ENCODE assay signal across 21 cellular contexts in the genomic region with DNA sequence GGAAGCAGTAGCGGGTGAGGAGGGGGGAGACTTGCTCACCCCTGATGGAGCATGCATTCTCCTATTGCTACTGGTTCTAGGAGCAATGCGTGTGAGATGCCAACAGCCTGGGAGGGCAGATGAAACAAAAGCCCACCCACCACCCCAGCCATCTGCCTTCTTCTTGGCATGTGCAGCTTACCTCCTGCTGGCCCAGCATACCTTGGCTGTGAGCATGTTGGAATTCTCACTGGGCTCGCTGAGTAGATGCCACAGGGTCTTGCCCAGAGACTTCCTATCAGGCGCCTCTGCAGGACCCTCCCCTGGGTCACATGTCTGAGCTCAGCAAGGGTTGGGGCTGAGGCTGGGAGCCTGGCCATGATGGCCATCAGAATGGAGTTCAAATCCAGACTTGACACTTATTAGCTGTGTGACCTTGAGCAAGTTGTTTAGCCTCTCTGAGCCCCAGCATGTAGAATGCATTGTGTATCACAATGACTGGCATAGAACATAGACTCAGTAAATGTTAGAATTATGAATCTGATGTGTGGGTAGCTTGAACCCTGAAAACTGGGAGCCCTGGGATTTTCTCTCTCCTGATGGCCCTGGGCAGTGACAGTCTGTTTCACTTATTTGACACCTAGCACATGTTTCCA. TPM values are rescaled to one million over a fixed set of nuclear protein-coding genes. Genes with fewer than 3 reads are reported as not detected.
DNase-seq lines count a peak whose midpoint lies in the region; ATAC-seq, FAIRE-seq and TF ChIP-seq lines count a peak whose summit lies in the region.
"Had no signal": no experiment of that assay in that cellular context is flagged by ENCODE, and none has a peak within 500 bp of the region (broad histone marks: within the 10 kb centered on the region; RNA-seq: fewer than 3 reads in every experiment).

No MANE protein-coding gene starts in this region.

- H3K4me1 ChIP-seq in BLaER1 (peaks cover 22% of the 10 kb centered on the region), mesendoderm (ENCODE audit: control insufficient read depth, low read depth, low read length) (no peaks in the 10 kb centered on the region), prostate gland (replicated peaks) (no peaks in the 10 kb centered on the region)
- H3K4me1 ChIP-seq: Peyer's patch had no signal

- H3K9me3 ChIP-seq in BLaER1 = no peaks in the 10 kb centered on the region
- H3K9me3 ChIP-seq in prostate gland = no peaks in the 10 kb centered on the region
- H3K9me3 ChIP-seq: left lung, Peyer's patch had no signal

- peak overlapping the region; percentile 59 for H3K27ac Mint-ChIP-seq in central memory CD8-positive, alpha-beta T cell (ENCODE audit: low read depth)
- H3K27ac Mint-ChIP-seq: activated naive CD4-positive, alpha-beta T cell treated with anti-CD3 and anti-CD28 coated beads, Interleukin-2, amount 50 U/mL, for 24 hours; nephron progenitor cell had no signal

- no CpG with 5 or more reads among the region's 4 CpGs for WGBS in mesendoderm (ENCODE audit: extremely low coverage, insufficient coverage, low lambda C conversion rate)
- 91% methylated on average over 4 of the region's 4 CpGs for WGBS in prostate gland

- peaks cover 3% of the 10 kb centered on the region for H3K27me3 Mint-ChIP-seq in central memory CD8-positive, alpha-beta T cell
- H3K27me3 Mint-ChIP-seq: activated naive CD4-positive, alpha-beta T cell treated with anti-CD3 and anti-CD28 coated beads, Interleukin-2, amount 50 U/mL, for 24 hours had no signal

- H4K8ac ChIP-seq in mesendoderm (ENCODE audit: low read depth, low read length) = no peak overlapping the region

- no peak overlapping the region for H2BK5ac ChIP-seq in mesendoderm (ENCODE audit: low read length)

- no peaks in the 10 kb centered on the region for H3K79me2 ChIP-seq in mesendoderm (ENCODE audit: control insufficient read depth, insufficient read depth, low read length)

- no peaks in the 10 kb centered on the region for H3K79me1 ChIP-seq in mesendoderm (ENCODE audit: low read length)

- peak; percentile 24 for DNase-seq in H7
- DNase-seq in central memory CD8-positive, alpha-beta T cell (ENCODE audit: low spot score in 2 of 2) = no peak
- peak; percentile 21 for DNase-seq in mesendoderm
- DNase-seq in D721Med (ENCODE audit: insufficient read length, low spot score) = no peak
- no peak for DNase-seq in prostate gland (ENCODE audit: low spot score)
- DNase-seq: activated CD4-positive, alpha-beta T cell treated with anti-CD3 and anti-CD28 coated beads for 4 hours; CD4-positive, alpha-beta memory T cell; glutamatergic neuron; left lung; NCI-H1417 treated with DMSO at 0.1 percent for 48 hours; NCI-H2107; NCI-H510A; nephron progenitor cell; trophoblast cell had no signal

- H3K56ac ChIP-seq in mesendoderm (ENCODE audit: low read length) = no peak overlapping the region

- no peak for FAIRE-seq in D721Med (lab: Jason Lieb, UNC)
- FAIRE-seq: G401.6 had no signal

- H4K5ac ChIP-seq in mesendoderm (ENCODE audit: low read length) = no peak overlapping the region

- no peak for TF ChIP-seq CTCF in D721Med (IDR thresholded peaks at IDR 0.05; ENCODE audit: insufficient read depth, missing control alignments)
- no peak for TF ChIP-seq CTCF in prostate gland (IDR thresholded peaks at IDR 0.05)

- no peak overlapping the region for H2BK15ac ChIP-seq in mesendoderm (replicated peaks; ENCODE audit: low read depth)

- H2AK5ac ChIP-seq in mesendoderm (ENCODE audit: low read length) = no peak overlapping the region

- H3K4me3 ChIP-seq in BLaER1 (no peak overlapping the region), H7 (ENCODE audit: insufficient read depth, low read depth, low read length) (no peak overlapping the region), mesendoderm (ENCODE audit: low read length) (no peak overlapping the region), prostate gland (no peak overlapping the region)
- H3K4me3 ChIP-seq: cardiac muscle cell, dorsolateral prefrontal cortex, left lung, Peyer's patch had no signal

- H3K4me2 ChIP-seq in BLaER1 (peak overlapping the region; percentile 64), mesendoderm (ENCODE audit: low read length) (no peak overlapping the region)

- H2BK120ac ChIP-seq in mesendoderm (ENCODE audit: low read depth, low read length) = no peak overlapping the region

- TF ChIP-seq POLR2A in prostate gland (IDR thresholded peaks at IDR 0.05) = no peak

- intact Hi-C loops in prostate gland (cut with DNase I) = no loop called here

- no peak overlapping the region for H3K23ac ChIP-seq in mesendoderm (ENCODE audit: low read length)

- H3K36me3 Mint-ChIP-seq in central memory CD8-positive, alpha-beta T cell (ENCODE audit: insufficient read depth) = peaks cover 2% of the 10 kb centered on the region
- H3K36me3 Mint-ChIP-seq: activated naive CD4-positive, alpha-beta T cell treated with anti-CD3 and anti-CD28 coated beads, Interleukin-2, amount 50 U/mL, for 24 hours; CD4-positive, alpha-beta memory T cell had no signal

- peaks cover 15% of the 10 kb centered on the region for H3K4me1 Mint-ChIP-seq in central memory CD8-positive, alpha-beta T cell
- H3K4me1 Mint-ChIP-seq: activated naive CD4-positive, alpha-beta T cell treated with anti-CD3 and anti-CD28 coated beads, Interleukin-2, amount 50 U/mL, for 24 hours had no signal

- H3K9ac ChIP-seq in BLaER1 (no peak overlapping the region), mesendoderm (ENCODE audit: low read length) (no peak overlapping the region)

- H3K27me3 ChIP-seq in BLaER1 = no peaks in the 10 kb centered on the region
- H3K27me3 ChIP-seq in H7 (ENCODE audit: control insufficient read depth, insufficient read depth, low read length) = no peaks in the 10 kb centered on the region
- no peaks in the 10 kb centered on the region for H3K27me3 ChIP-seq in mesendoderm (ENCODE audit: insufficient read depth, low read length, poor library complexity)
- H3K27me3 ChIP-seq in prostate gland (replicated peaks; ENCODE audit: insufficient read depth) = no peaks in the 10 kb centered on the region
- H3K27me3 ChIP-seq: cardiac muscle cell, dorsolateral prefrontal cortex, left lung, Peyer's patch had no signal

- no peak overlapping the region for H3K4ac ChIP-seq in mesendoderm (ENCODE audit: low read depth, low read length)

- no peaks in the 10 kb centered on the region for H3K9me3 Mint-ChIP-seq in central memory CD8-positive, alpha-beta T cell
- H3K9me3 Mint-ChIP-seq: activated naive CD4-positive, alpha-beta T cell treated with anti-CD3 and anti-CD28 coated beads, Interleukin-2, amount 50 U/mL, for 24 hours; CD4-positive, alpha-beta memory T cell; nephron progenitor cell had no signal

- H3K27ac ChIP-seq in BLaER1 (no peak overlapping the region), mesendoderm (ENCODE audit: low read depth, low read length) (no peak overlapping the region), prostate gland (no peak overlapping the region)
- H3K27ac ChIP-seq: cardiac muscle cell, dorsolateral prefrontal cortex, left lung, Peyer's patch had no signal

- H3K18ac ChIP-seq in mesendoderm (ENCODE audit: low read length) = no peak overlapping the region

- H3K36me3 ChIP-seq in BLaER1 = no peaks in the 10 kb centered on the region
- no peaks in the 10 kb centered on the region for H3K36me3 ChIP-seq in H7 (replicated peaks; ENCODE audit: control insufficient read depth, insufficient read depth, low read length)
- H3K36me3 ChIP-seq in mesendoderm (ENCODE audit: control insufficient read depth, insufficient read depth, low read length) = no peaks in the 10 kb centered on the region
- H3K36me3 ChIP-seq in prostate gland = no peaks in the 10 kb centered on the region
- H3K36me3 ChIP-seq: cardiac muscle cell, left lung, Peyer's patch had no signal

- no peak overlapping the region for H3K4me3 Mint-ChIP-seq in central memory CD8-positive, alpha-beta T cell
- H3K4me3 Mint-ChIP-seq: activated naive CD4-positive, alpha-beta T cell treated with anti-CD3 and anti-CD28 coated beads, Interleukin-2, amount 50 U/mL, for 24 hours; CD4-positive, alpha-beta memory T cell; nephron progenitor cell had no signal

- H4K20me1 ChIP-seq in BLaER1 = no peaks in the 10 kb centered on the region

- ATAC-seq in central memory CD8-positive, alpha-beta T cell (replicated peaks; ENCODE audit: extremely low read depth, poor library complexity, severe bottlenecking) = no peak
- ATAC-seq in GM18861 (IDR thresholded peaks at IDR 0.05; ENCODE audit: unreplicated experiment) = no peak
- ATAC-seq: left lung had no signal

RNA-seq across cellular contexts. Expression of gene CDH23, which starts 38.2 kb away (rescaled TPM):
- 4.5 and 4.7 TPM in 2 replicates for total RNA-seq in H7 (2014; rRNA removed; shearing (Covaris generic))
- 2.1 TPM for polyA plus RNA-seq in mesendoderm (2013, experiment 1 of 2)
- 1.7 TPM for polyA plus RNA-seq in mesendoderm (2013, experiment 2 of 2)
- total RNA-seq in prostate gland = 10 to 100 TPM in 1 of 2 donors, 1 to 10 TPM in 1; 3.9 to 74.8 TPM

Comparison
In these comparisons a context has a peak if more than half of its experiments do, and no peak if none do; other contexts are left out.
1. DNase-seq: peak in H7 (single experiment) and mesendoderm (single experiment); none in central memory CD8-positive, alpha-beta T cell (0 of 2), D721Med (single experiment) and prostate gland (single experiment).